In the genomic region with DNA sequence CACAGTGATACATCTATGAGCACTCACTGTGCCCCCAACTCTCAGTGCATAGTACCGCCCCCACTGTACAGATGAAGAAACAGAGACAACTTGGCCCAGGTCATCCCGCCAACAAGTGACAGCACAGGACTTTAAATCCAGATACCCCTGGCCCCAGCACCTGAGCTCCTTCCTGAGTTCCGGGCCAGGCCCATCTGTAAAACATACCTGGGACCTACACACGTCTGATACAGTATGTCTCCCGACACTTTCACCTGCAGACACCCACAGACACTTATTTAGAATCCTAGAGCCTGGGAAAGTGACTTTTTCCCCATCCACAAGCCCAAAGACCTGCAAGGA, we compare ENCODE assay signal across 13 cellular contexts.
DNase-seq lines count a peak whose midpoint lies in the region; ATAC-seq, FAIRE-seq and TF ChIP-seq lines count a peak whose summit lies in the region.
"Had no signal": no experiment of that assay in that cellular context is flagged by ENCODE, and none has a peak within 500 bp of the region (broad histone marks: within the 10 kb centered on the region; RNA-seq: fewer than 3 reads in every experiment).

No MANE protein-coding gene starts in this region.

- H3K79me2 ChIP-seq in GM23248 (ENCODE audit: insufficient read depth): peaks cover 5% of the 10 kb centered on the region

- no peak overlapping the region for H2AFZ ChIP-seq in GM23248

- H3K9ac ChIP-seq in GM23248 (peak overlapping the region; percentile 41; the same call in 1 of the 2 replicates), kidney (ENCODE audit: low read length in 2 of 2) (peak overlapping the region in 1 of 2 donors; percentile 76), skeletal muscle satellite cell (ENCODE audit: low read depth, low read length) (peak overlapping the region; percentile 5)
- H3K9ac ChIP-seq: KMS-11 had no signal

- H3F3A ChIP-seq in GM23248 (ENCODE audit: insufficient read depth): peaks cover 29% of the 10 kb centered on the region

- 97 to 100% methylated on average over 5 of the region's 5 CpGs for WGBS in GM23248 (ENCODE audit: low coverage in 1 of 2, low lambda C conversion rate in 2 of 2, missing lambda C conversion rate in 2 of 2), 2 experiments

- no peaks in the 10 kb centered on the region for H3K27me3 ChIP-seq in GM23248 (replicated peaks; ENCODE audit: insufficient read depth)
- no peaks in the 10 kb centered on the region for H3K27me3 ChIP-seq in ascending aorta
- H3K27me3 ChIP-seq in skeletal muscle satellite cell (ENCODE audit: control insufficient read depth, insufficient read depth, low read length): no peaks in the 10 kb centered on the region
- H3K27me3 ChIP-seq in foreskin keratinocyte: no peaks in the 10 kb centered on the region

- H3K9me2 ChIP-seq in GM23248 (ENCODE audit: insufficient read depth): no peaks in the 10 kb centered on the region

- H3K36me3 ChIP-seq in GM23248 (ENCODE audit: low read depth) (no peaks in the 10 kb centered on the region), ascending aorta (no peaks in the 10 kb centered on the region), kidney (ENCODE audit: control insufficient read depth in 1 of 2, insufficient read depth in 2 of 2, low read length in 2 of 2) (no peaks in the 10 kb centered on the region), skeletal muscle satellite cell (ENCODE audit: insufficient read depth, low read length) (peaks cover 6% of the 10 kb centered on the region)

- H3K4me2 ChIP-seq in GM23248 (ENCODE audit: unreplicated experiment) (peak overlapping the region; percentile 7), skeletal muscle satellite cell (ENCODE audit: low read length) (peak overlapping the region; percentile 16)
- H3K4me2 ChIP-seq: KMS-11 had no signal

- ATAC-seq in foreskin keratinocyte: no peak
- ATAC-seq: stimulated activated naive B cell treated with anti-CD40 and anti-IgM and Interleukin-4, amounts not matched to agents 10 μg/mL and 1 μg/mL and 100 μg/mL, for 72 hours had no signal

- no peaks in the 10 kb centered on the region for H3K9me3 ChIP-seq in GM23248 (ENCODE audit: low read depth)
- no peaks in the 10 kb centered on the region for H3K9me3 ChIP-seq in ascending aorta
- H3K9me3 ChIP-seq in kidney (ENCODE audit: control insufficient read depth in 1 of 2, low read length in 2 of 2): no peaks in the 10 kb centered on the region
- H3K9me3 ChIP-seq in skeletal muscle satellite cell (replicated peaks; ENCODE audit: low read length): no peaks in the 10 kb centered on the region

- intact Hi-C loops in ascending aorta (cut with DNase I) (loop anchor here (1.0 to 2.0 kb wide), 3 partner anchors 10 to 62 kb away; no protein-coding TSS in a partner anchor), kidney (cut with DNase I) (no loop called here)

- no peak for FAIRE-seq in kidney (lab: Jason Lieb, UNC)

- TF ChIP-seq CTCF in ascending aorta (IDR thresholded peaks at IDR 0.05): no peak
- no peak for TF ChIP-seq CTCF in kidney (IDR thresholded peaks at IDR 0.05; ENCODE audit: borderline replicate concordance, extremely low read depth, insufficient read depth)
- no peak for TF ChIP-seq CTCF in foreskin keratinocyte (conservative IDR thresholded peaks at IDR 0.05)

- H3K27ac ChIP-seq in GM23248 (peak overlapping the region; percentile 64), ascending aorta (peak overlapping the region; percentile 76 to 91), kidney (ENCODE audit: low read depth in 2 of 2, low read length in 2 of 2) (peak overlapping the region; percentile 91 to 94), foreskin keratinocyte (no peak overlapping the region)
- H3K27ac ChIP-seq: KMS-11 had no signal

- peaks cover 40% of the 10 kb centered on the region for H3K4me1 ChIP-seq in GM23248 (ENCODE audit: insufficient read depth)
- peaks cover 5 to 40% of the 10 kb centered on the region in 2 donors for H3K4me1 ChIP-seq in ascending aorta
- H3K4me1 ChIP-seq in kidney (ENCODE audit: control insufficient read depth in 1 of 2, insufficient read depth in 1 of 2, low read depth in 1 of 2, low read length in 2 of 2): peaks cover 51 to 60% of the 10 kb centered on the region in 2 donors
- H3K4me1 ChIP-seq in skeletal muscle satellite cell (ENCODE audit: control insufficient read depth, insufficient read depth, low read length): peaks cover 45% of the 10 kb centered on the region
- H3K4me1 ChIP-seq in foreskin keratinocyte: peaks cover 30% of the 10 kb centered on the region

- H3K4me3 ChIP-seq in GM23248 (no peak overlapping the region), ascending aorta (no peak overlapping the region), kidney (ENCODE audit: low read length in 2 of 2) (no peak overlapping the region), skeletal muscle satellite cell (ENCODE audit: low read length) (no peak overlapping the region)

- DNase-seq in GM23248 (no peak), ascending aorta (ENCODE audit: low spot score in 2 of 2) (no peak), kidney (no peak), NCI-H2107 treated with DMSO at 0.1 percent for 48 hours (lab: John Stamatoyannopoulos, UW; ENCODE audit: unreplicated experiment) (no peak), COLO829 (ENCODE audit: low spot score) (no peak), foreskin keratinocyte (no peak)
- DNase-seq in activated effector memory CD4-positive, alpha-beta T cell treated with Interleukin-2 at 50 U/mL for 16 hours: no peak
- DNase-seq: activated naive CD4-positive, alpha-beta T cell treated with anti-CD3 and anti-CD28 coated beads for 36 hours; CD4-positive, CD25-positive, alpha-beta regulatory T cell; NK-92 treated with Interleukin-12 subunit alpha and Interleukin-12 subunit beta, amount 100 ng/mL, for 24 hours; stimulated activated naive B cell treated with anti-CD40 and anti-IgM and Interleukin-4, amounts not matched to agents 10 μg/mL and 1 μg/mL and 100 μg/mL, for 72 hours had no signal

- in situ Hi-C loops in GM23248 (cut with MboI): no loop called here

- no peaks in the 10 kb centered on the region for H4K20me1 ChIP-seq in GM23248 (ENCODE audit: insufficient read depth)
